In the genomic region with DNA sequence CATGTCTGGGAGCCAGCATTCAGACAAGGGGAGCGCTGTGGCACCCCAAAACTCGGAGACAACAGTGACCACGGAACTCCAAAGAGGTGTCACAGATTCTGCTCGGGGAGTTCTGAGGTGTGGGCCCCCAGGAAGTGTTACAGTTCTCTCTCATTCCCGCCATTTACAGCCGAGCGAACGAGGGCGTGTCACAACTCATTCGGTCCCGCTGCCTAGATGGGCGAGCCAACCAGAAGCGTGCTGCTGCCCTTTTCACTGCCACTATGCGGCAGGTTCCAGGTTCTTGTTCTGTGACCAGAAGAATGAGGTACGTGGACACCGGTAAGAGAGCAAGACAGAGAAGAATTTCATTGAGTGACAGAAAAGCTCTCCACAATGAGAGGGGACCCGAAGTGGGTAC, we compare ENCODE assay signal across 18 cellular contexts.
"Had no signal": no experiment of that assay in that cellular context is flagged by ENCODE, and none has a peak within 500 bp of the region (broad histone marks: within the 10 kb centered on the region; RNA-seq: fewer than 3 reads in every experiment).

No MANE protein-coding gene starts in this region.

- DNase-seq: foreskin keratinocyte; immature natural killer cell; left cardiac atrium; left ventricle myocardium superior; mesenchymal stem cell; naive B cell; sigmoid colon; stimulated activated CD4-positive, alpha-beta T cell treated with anti-CD3 and anti-CD28 coated beads, Interleukin-2, amount 100 ng/mL, for 24 hours; stimulated activated CD4-positive, alpha-beta T cell treated with anti-CD3 and anti-CD28 coated beads, Interleukin-4, amount 100 ng/mL, for 4 hours; stimulated activated naive B cell treated with anti-CD40 and anti-IgM and Interleukin-4, amounts not matched to agents 10 μg/mL and 1 μg/mL and 100 μg/mL, for 72 hours; stimulated activated naive CD8-positive, alpha-beta T cell treated with anti-CD3 and anti-CD28 coated beads, Interleukin-15, amount 100 ng/mL, for 72 hours; transverse colon had no signal

- H3K4me3 Mint-ChIP-seq: dendritic cell treated with granulocyte-macrophage colony-stimulating factor and Interleukin-4, amounts not matched to agents 40 ng/mL and 50 ng/mL, for 4 days; immature natural killer cell; naive B cell; nephron; stimulated activated naive B cell treated with anti-CD40 and anti-IgM and Interleukin-4, amounts not matched to agents 10 μg/mL and 1 μg/mL and 100 μg/mL, for 72 hours; stimulated activated naive CD8-positive, alpha-beta T cell treated with anti-CD3 and anti-CD28 coated beads, Interleukin-15, amount 100 ng/mL, for 72 hours had no signal

- H3K36me3 ChIP-seq: right atrium auricular region, sigmoid colon, thoracic aorta, transverse colon had no signal

- H3K27ac ChIP-seq: foreskin keratinocyte, right atrium auricular region, sigmoid colon, skin epidermis, thoracic aorta, transverse colon had no signal

- H3K27ac Mint-ChIP-seq: dendritic cell treated with granulocyte-macrophage colony-stimulating factor and Interleukin-4, amounts not matched to agents 40 ng/mL and 50 ng/mL, for 4 days; immature natural killer cell; naive B cell; nephron; stimulated activated naive B cell treated with anti-CD40 and anti-IgM and Interleukin-4, amounts not matched to agents 10 μg/mL and 1 μg/mL and 100 μg/mL, for 72 hours; stimulated activated naive CD8-positive, alpha-beta T cell treated with anti-CD3 and anti-CD28 coated beads, Interleukin-15, amount 100 ng/mL, for 72 hours had no signal

- H3K9me3 ChIP-seq: right atrium auricular region, sigmoid colon, thoracic aorta, transverse colon had no signal

- H3K4me3 ChIP-seq: lung, right atrium auricular region, sigmoid colon, skin epidermis, thoracic aorta, transverse colon had no signal

- H3K27me3 Mint-ChIP-seq: dendritic cell treated with granulocyte-macrophage colony-stimulating factor and Interleukin-4, amounts not matched to agents 40 ng/mL and 50 ng/mL, for 4 days; naive B cell; stimulated activated naive B cell treated with anti-CD40 and anti-IgM and Interleukin-4, amounts not matched to agents 10 μg/mL and 1 μg/mL and 100 μg/mL, for 72 hours; stimulated activated naive CD8-positive, alpha-beta T cell treated with anti-CD3 and anti-CD28 coated beads, Interleukin-15, amount 100 ng/mL, for 72 hours had no signal

- H3K36me3 Mint-ChIP-seq: naive B cell; stimulated activated naive B cell treated with anti-CD40 and anti-IgM and Interleukin-4, amounts not matched to agents 10 μg/mL and 1 μg/mL and 100 μg/mL, for 72 hours had no signal

- H3K4me1 ChIP-seq: foreskin keratinocyte, right atrium auricular region, sigmoid colon, transverse colon had no signal

- ATAC-seq: foreskin keratinocyte; left cardiac atrium; left ventricle myocardium superior; stimulated activated naive B cell treated with anti-CD40 and anti-IgM and Interleukin-4, amounts not matched to agents 10 μg/mL and 1 μg/mL and 100 μg/mL, for 72 hours; stimulated activated naive CD8-positive, alpha-beta T cell treated with anti-CD3 and anti-CD28 coated beads, Interleukin-15, amount 100 ng/mL, for 72 hours had no signal

- H3K9me3 Mint-ChIP-seq: nephron had no signal

- H3K27me3 ChIP-seq: foreskin keratinocyte, right atrium auricular region, sigmoid colon, transverse colon had no signal

- H3K4me1 Mint-ChIP-seq: immature natural killer cell; naive B cell; stimulated activated naive B cell treated with anti-CD40 and anti-IgM and Interleukin-4, amounts not matched to agents 10 μg/mL and 1 μg/mL and 100 μg/mL, for 72 hours; stimulated activated naive CD8-positive, alpha-beta T cell treated with anti-CD3 and anti-CD28 coated beads, Interleukin-15, amount 100 ng/mL, for 72 hours had no signal
